In the genomic region with DNA sequence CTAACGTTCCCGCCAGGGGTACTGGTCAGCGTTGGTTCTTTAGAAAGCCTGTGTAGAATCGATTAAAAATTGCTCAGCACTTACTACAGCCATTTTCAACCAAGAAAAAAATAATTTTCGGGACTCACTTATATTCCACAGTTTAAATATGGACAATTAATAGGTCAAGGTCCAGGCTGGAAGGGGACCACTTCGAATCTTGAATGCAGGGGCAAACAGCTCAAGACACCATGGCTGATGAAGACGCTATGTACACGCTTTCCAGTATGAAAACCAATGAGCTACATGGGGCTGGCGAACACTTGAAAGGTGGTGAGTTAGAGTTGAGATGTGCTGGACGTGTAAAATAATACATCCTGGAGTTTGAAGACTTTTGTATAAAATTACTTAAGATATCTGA, we compare ENCODE assay signal across 15 cellular contexts.
"Had no signal": no experiment of that assay in that cellular context is flagged by ENCODE, and none has a peak within 500 bp of the region (broad histone marks: within the 10 kb centered on the region; RNA-seq: fewer than 3 reads in every experiment).

No MANE protein-coding gene starts in this region.

- H3K36me3 Mint-ChIP-seq: stimulated activated naive B cell treated with anti-CD40 and anti-IgM and Interleukin-4, amounts not matched to agents 10 μg/mL and 1 μg/mL and 100 μg/mL, for 72 hours had no signal

- H3K4me1 ChIP-seq: ascending aorta, right lobe of liver, upper lobe of left lung had no signal

- ATAC-seq: heart left ventricle; left lung; psoas muscle; stimulated activated naive B cell treated with anti-CD40 and anti-IgM and Interleukin-4, amounts not matched to agents 10 μg/mL and 1 μg/mL and 100 μg/mL, for 72 hours had no signal

- H3K9me3 ChIP-seq: ascending aorta, heart left ventricle, left lung, psoas muscle, right lobe of liver, upper lobe of left lung had no signal

- H3K9me3 Mint-ChIP-seq: stimulated activated naive B cell treated with anti-CD40 and anti-IgM and Interleukin-4, amounts not matched to agents 10 μg/mL and 1 μg/mL and 100 μg/mL, for 72 hours had no signal

- H3K27me3 ChIP-seq: ascending aorta, dorsolateral prefrontal cortex, left lung, right lobe of liver, upper lobe of left lung had no signal

- FAIRE-seq: endometrium had no signal

- H3K27ac Mint-ChIP-seq: stimulated activated naive B cell treated with anti-CD40 and anti-IgM and Interleukin-4, amounts not matched to agents 10 μg/mL and 1 μg/mL and 100 μg/mL, for 72 hours had no signal

- H3K36me3 ChIP-seq: ascending aorta, heart left ventricle, left lung, right lobe of liver had no signal

- H3K4me3 Mint-ChIP-seq: stimulated activated naive B cell treated with anti-CD40 and anti-IgM and Interleukin-4, amounts not matched to agents 10 μg/mL and 1 μg/mL and 100 μg/mL, for 72 hours had no signal

- H3K27ac ChIP-seq: ascending aorta, dorsolateral prefrontal cortex, left lung, right lobe of liver, SK-N-MC, upper lobe of left lung had no signal

- H3K4me3 ChIP-seq: ascending aorta, dorsolateral prefrontal cortex, left lung, psoas muscle, right lobe of liver, SK-N-MC, upper lobe of left lung had no signal

- DNase-seq: activated CD4-positive, CD25-positive, alpha-beta regulatory T cell; activated CD8-positive, alpha-beta memory T cell treated with anti-CD3 and anti-CD28 coated beads for 24 hours; dorsolateral prefrontal cortex; foreskin melanocyte; heart left ventricle; islet precursor cell; left lung; psoas muscle; right lobe of liver; stimulated activated CD4-positive, alpha-beta T cell treated with anti-CD3 and anti-CD28 coated beads, Interleukin-2, amount 100 ng/mL, for 24 hours; stimulated activated naive B cell treated with anti-CD40 and anti-IgM and Interleukin-4, amounts not matched to agents 10 μg/mL and 1 μg/mL and 100 μg/mL, for 72 hours; upper lobe of left lung had no signal
